ENCODE assay signal across 21 cellular contexts in the genomic region with DNA sequence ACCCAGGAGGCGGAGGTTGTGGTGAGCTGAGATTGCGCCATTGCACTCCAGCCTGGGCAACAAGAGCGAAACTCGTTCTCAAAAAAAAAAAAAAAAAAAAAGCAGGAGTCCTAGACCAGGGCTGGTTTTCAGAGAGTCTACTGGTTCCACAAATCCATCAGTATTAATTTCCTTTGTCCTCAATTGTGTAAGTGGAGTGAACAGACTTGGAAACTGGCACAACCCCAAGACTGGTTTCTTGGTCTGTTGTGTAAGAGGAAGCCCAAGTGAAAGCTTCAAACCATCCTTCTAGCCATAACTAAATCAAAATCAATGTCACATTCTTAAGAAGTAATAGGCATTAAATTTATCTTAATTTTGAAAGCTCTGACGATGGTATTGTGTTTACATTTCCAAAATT.
"Had no signal": no experiment of that assay in that cellular context is flagged by ENCODE, and none has a peak within 500 bp of the region (broad histone marks: within the 10 kb centered on the region; RNA-seq: fewer than 3 reads in every experiment).

No MANE protein-coding gene starts in this region.

- H3K9me3 Mint-ChIP-seq: activated CD4-positive, alpha-beta T cell treated with anti-CD3 and anti-CD28 coated beads, Interleukin-2, amount 10 ng/mL, durations not matched to agents 7 days and 5 days; activated T-cell treated with anti-CD3 and anti-CD28 coated beads, Interleukin-2, amount 50 U/mL, for 4 hours; dendritic cell treated with granulocyte-macrophage colony-stimulating factor and Interleukin-4, amounts not matched to agents 40 ng/mL and 50 ng/mL, for 4 days; memory B cell; naive B cell; neural crest cell had no signal

- H3K4me3 ChIP-seq: breast epithelium, gastroesophageal sphincter, heart left ventricle, left ventricle myocardium inferior, mucosa of descending colon, tibial nerve, uterus had no signal

- H3K4me3 Mint-ChIP-seq: activated CD4-positive, alpha-beta T cell treated with anti-CD3 and anti-CD28 coated beads, Interleukin-2, amount 10 ng/mL, durations not matched to agents 7 days and 5 days; activated T-cell treated with anti-CD3 and anti-CD28 coated beads, Interleukin-2, amount 50 U/mL, for 4 hours; dendritic cell treated with granulocyte-macrophage colony-stimulating factor and Interleukin-4, amounts not matched to agents 40 ng/mL and 50 ng/mL, for 4 days; memory B cell; naive B cell; neural crest cell had no signal

- DNase-seq: activated CD4-positive, alpha-beta T cell treated with anti-CD3 and anti-CD28 coated beads, Interleukin-2, amount 10 ng/mL, durations not matched to agents 7 days and 5 days; activated CD8-positive, alpha-beta memory T cell treated with anti-CD3 and anti-CD28 coated beads, Interleukin-2, amount 50 U/mL, for 4 hours; activated effector memory CD4-positive, alpha-beta T cell treated with anti-CD3 and anti-CD28 coated beads, Interleukin-2, amount 50 U/mL, for 16 hours; activated naive CD4-positive, alpha-beta T cell treated with anti-CD3 and anti-CD28 coated beads, Interleukin-2, amount 50 U/mL, for 16 hours; activated T-cell treated with anti-CD3 and anti-CD28 coated beads, Interleukin-2, amount 50 U/mL, for 4 hours; effector CD8-positive, alpha-beta T cell; heart left ventricle; kidney glomerular epithelial cell; left ventricle myocardium inferior; mucosa of descending colon; naive B cell; stimulated activated naive CD8-positive, alpha-beta T cell treated with anti-CD3 and anti-CD28 coated beads, Interleukin-15, Interleukin-2, amounts not matched to agents 100 U/mL and 50 U/mL, for 24 hours; uterus had no signal

- H3K36me3 Mint-ChIP-seq: memory B cell, naive B cell had no signal

- H3K27ac Mint-ChIP-seq: activated CD4-positive, alpha-beta T cell treated with anti-CD3 and anti-CD28 coated beads, Interleukin-2, amount 10 ng/mL, durations not matched to agents 7 days and 5 days; dendritic cell treated with granulocyte-macrophage colony-stimulating factor and Interleukin-4, amounts not matched to agents 40 ng/mL and 50 ng/mL, for 4 days; memory B cell; naive B cell; progenitor cell of endocrine pancreas had no signal

- ATAC-seq: activated CD4-positive, CD25-positive, alpha-beta regulatory T cell treated with anti-CD3 and anti-CD28 coated beads, Interleukin-2, amount 50 U/mL, for 24 hours; activated T-cell treated with anti-CD3 and anti-CD28 coated beads, Interleukin-2, amount 50 U/mL, for 4 hours; gastroesophageal sphincter; heart left ventricle; mucosa of descending colon; stimulated activated naive CD8-positive, alpha-beta T cell treated with anti-CD3 and anti-CD28 coated beads, Interleukin-15, Interleukin-2, amounts not matched to agents 100 U/mL and 50 U/mL, for 24 hours had no signal

- H3K4me1 Mint-ChIP-seq: activated CD4-positive, alpha-beta T cell treated with anti-CD3 and anti-CD28 coated beads, Interleukin-2, amount 10 ng/mL, durations not matched to agents 7 days and 5 days; memory B cell; naive B cell; neural crest cell had no signal

- H3K27me3 Mint-ChIP-seq: memory B cell, progenitor cell of endocrine pancreas had no signal
